ENCODE assay signal across 22 cellular contexts in genomic region chr3:30719536-30719935, GRCh38.
DNase-seq lines count a peak whose midpoint lies in the region; ATAC-seq, FAIRE-seq and TF ChIP-seq lines count a peak whose summit lies in the region.
"Had no signal": no experiment of that assay in that cellular context is flagged by ENCODE, and none has a peak within 500 bp of the region (broad histone marks: within the 10 kb centered on the region; RNA-seq: fewer than 3 reads in every experiment).

No MANE protein-coding gene starts in this region.

- H3K14ac ChIP-seq in IMR-90 (replicated peaks; ENCODE audit: low read depth, low read length) (no peak overlapping the region), mesenchymal stem cell (ENCODE audit: low read length in 2 of 2) (no peak overlapping the region)

- H3K4ac ChIP-seq in IMR-90 (ENCODE audit: low read depth, low read length): peak overlapping the region; percentile 77
- H3K4ac ChIP-seq in mesenchymal stem cell (ENCODE audit: low read depth in 1 of 2, low read length in 2 of 2): no peak overlapping the region

- no peak for DNase-seq in A549 (ENCODE audit: low read depth in 1 of 2, low spot score in 1 of 2)
- DNase-seq in IMR-90: no peak
- DNase-seq in OCI-LY7 (ENCODE audit: low spot score): peak; percentile 86
- DNase-seq in mesenchymal stem cell: no peak
- DNase-seq in GM19240 (ENCODE audit: insufficient read length, low spot score): no peak
- DNase-seq in heart left ventricle: no peak
- DNase-seq in kidney: no peak
- DNase-seq: ACHN; CD4-positive, alpha-beta T cell; CD8-positive, alpha-beta memory T cell; DMS 273 treated with DMSO at 0.1 percent for 48 hours; DMS79; EL; GDM1; HFFc6 had no signal

- TF ChIP-seq EP300 in A549 (IDR thresholded peaks at IDR 0.05): no peak

- H3K4me1 ChIP-seq in A549: peaks cover 20% of the 10 kb centered on the region
- H3K4me1 ChIP-seq in IMR-90 (ENCODE audit: control insufficient read depth, insufficient read depth, low read length): peaks cover 5% of the 10 kb centered on the region
- peaks cover 22% of the 10 kb centered on the region for H3K4me1 ChIP-seq in OCI-LY7 (ENCODE audit: insufficient read depth, low read length, poor library complexity, severe bottlenecking)
- no peaks in the 10 kb centered on the region for H3K4me1 ChIP-seq in mesenchymal stem cell (ENCODE audit: control insufficient read depth, insufficient read depth, low read depth, low read length)
- no peaks in the 10 kb centered on the region for H3K4me1 ChIP-seq in heart left ventricle
- no peaks in the 10 kb centered on the region for H3K4me1 ChIP-seq in kidney (ENCODE audit: control insufficient read depth in 1 of 2, insufficient read depth in 1 of 2, low read depth in 1 of 2, low read length in 2 of 2)
- H3K4me1 ChIP-seq: HAP-1 had no signal

- H4K91ac ChIP-seq in IMR-90 (ENCODE audit: insufficient read depth, low read depth, low read length): peak overlapping the region; percentile 38
- H4K91ac ChIP-seq in mesenchymal stem cell (ENCODE audit: low read length): no peak overlapping the region

- ATAC-seq in A549 (no peak), IMR-90 (ENCODE audit: low read depth) (no peak), heart left ventricle (no peak)
- ATAC-seq: GM12878, GM23338 had no signal

- H2BK15ac ChIP-seq in IMR-90 (ENCODE audit: low read depth, low read length) (peak overlapping the region; percentile 84; the same call in 2 of the 3 replicates), mesenchymal stem cell (ENCODE audit: low read depth, poor library complexity, severe bottlenecking) (no peak overlapping the region)

- TF ChIP-seq RAD21 in A549 (conservative IDR thresholded peaks at IDR 0.05 in 1 of 2, IDR thresholded peaks at IDR 0.05 in 1 of 2) (no peak), IMR-90 (IDR thresholded peaks at IDR 0.05; ENCODE audit: low read length) (no peak)

- peak overlapping the region; percentile 86; the same call in 1 of the 2 replicates for H4K5ac ChIP-seq in IMR-90 (ENCODE audit: low read depth, low read length)

- no peaks in the 10 kb centered on the region for H3K36me3 ChIP-seq in IMR-90 (ENCODE audit: control insufficient read depth, insufficient read depth, low read length)
- no peaks in the 10 kb centered on the region for H3K36me3 ChIP-seq in OCI-LY7 (ENCODE audit: insufficient read depth, low read length)
- H3K36me3 ChIP-seq in mesenchymal stem cell (ENCODE audit: control insufficient read depth in 1 of 2, insufficient read depth in 2 of 2, low read depth in 1 of 2, low read length in 2 of 2): no peaks in the 10 kb centered on the region
- no peaks in the 10 kb centered on the region for H3K36me3 ChIP-seq in heart left ventricle
- no peaks in the 10 kb centered on the region for H3K36me3 ChIP-seq in kidney (ENCODE audit: control insufficient read depth in 1 of 2, insufficient read depth in 2 of 2, low read length in 2 of 2)
- H3K36me3 ChIP-seq: HAP-1 had no signal

- H3K27me3 ChIP-seq in IMR-90 (ENCODE audit: control insufficient read depth, insufficient read depth, low read length): no peaks in the 10 kb centered on the region
- no peaks in the 10 kb centered on the region for H3K27me3 ChIP-seq in mesenchymal stem cell (ENCODE audit: control insufficient read depth in 1 of 2, insufficient read depth in 1 of 2, low read length in 2 of 2)
- no peaks in the 10 kb centered on the region for H3K27me3 ChIP-seq in heart left ventricle

- no peak overlapping the region for H2BK12ac ChIP-seq in mesenchymal stem cell (ENCODE audit: low read length in 2 of 2)

- no peaks in the 10 kb centered on the region for H3K9me2 ChIP-seq in OCI-LY7 (ENCODE audit: insufficient read depth, low read length)

- dilution Hi-C loops in IMR-90 (cut with HindIII; ENCODE audit: low sequenced_read_pairs, unreplicated experiment): no loop called here

- WGBS in A549 (ENCODE audit: missing lambda C conversion rate): 92% methylated on average over 3 of the region's 3 CpGs
- WGBS in IMR-90 (ENCODE audit: extremely low coverage in 2 of 2, insufficient read length in 1 of 2), 2 experiments: no CpG with 5 or more reads among the region's 3 CpGs
- 88% methylated on average over 2 of the region's 3 CpGs for WGBS in mesenchymal stem cell
- WGBS in heart left ventricle, 4 donors: 95 to 99% (median 97%) methylated on average over 3 of the region's 3 CpGs

- H3K4me2 ChIP-seq in A549 (no peak overlapping the region), IMR-90 (ENCODE audit: low read depth, low read length) (no peak overlapping the region), OCI-LY7 (ENCODE audit: low read length) (peak overlapping the region; percentile 61), mesenchymal stem cell (ENCODE audit: low read length, poor library complexity, severe bottlenecking) (no peak overlapping the region)
- H3K4me2 ChIP-seq: GM23338 had no signal

- no peak overlapping the region for H2AK9ac ChIP-seq in IMR-90 (replicated peaks; ENCODE audit: low read depth, low read length, poor library complexity)

- POLR2A ChIA-PET in A549 (lab: Yijun Ruan, JAX) (no interaction called here), IMR-90 (lab: Charles Lee; ENCODE audit: unreplicated experiment) (no interaction called here), OCI-LY7 (lab: Charles Lee) (interaction anchor here (0.5 to 1.3 kb wide), 2 partner anchors 14 to 23 kb away, joined by 4 read pairs; no protein-coding TSS in a partner anchor)

- CTCF ChIA-PET in A549 (lab: Yijun Ruan, JAX): no interaction called here
- CTCF ChIA-PET in IMR-90 (lab: Yijun Ruan, JAX): no interaction called here
- CTCF ChIA-PET in OCI-LY7 (lab: Charles Lee; ENCODE audit: unreplicated experiment): no interaction called here

- peak overlapping the region; percentile 95 for H3K18ac ChIP-seq in IMR-90 (ENCODE audit: low read depth, low read length)
- no peak overlapping the region for H3K18ac ChIP-seq in mesenchymal stem cell (ENCODE audit: low read depth in 1 of 2, low read length in 2 of 2)

- H3K27ac ChIP-seq in A549 (peak overlapping the region; percentile 76 to 85; a peak in 4 of 6 replicates), IMR-90 (ENCODE audit: insufficient read depth, low read length) (peak overlapping the region; percentile 41; the same call in 1 of the 2 replicates), OCI-LY7 (ENCODE audit: low read depth, low read length, poor library complexity, severe bottlenecking) (peak overlapping the region; percentile 76), mesenchymal stem cell (ENCODE audit: low read length, poor library complexity, severe bottlenecking) (peak overlapping the region; percentile 42), heart left ventricle (no peak overlapping the region), kidney (ENCODE audit: low read depth in 2 of 2, low read length in 2 of 2) (no peak overlapping the region)

- intact Hi-C loops in IMR-90 (cut with micrococcal nuclease): no loop called here
- intact Hi-C loops in OCI-LY7 (cut with micrococcal nuclease; ENCODE audit: unreplicated experiment): no loop called here
- intact Hi-C loops in heart left ventricle (cut with DNase I): no loop called here
- intact Hi-C loops in kidney (cut with DNase I): no loop called here

- H3K79me1 ChIP-seq in IMR-90 (ENCODE audit: low read depth in 1 of 2, low read length in 2 of 2) (no peaks in the 10 kb centered on the region), mesenchymal stem cell (replicated peaks; ENCODE audit: low read length, poor library complexity, severe bottlenecking) (no peaks in the 10 kb centered on the region)

- H2AK5ac ChIP-seq in IMR-90 (ENCODE audit: low read depth, low read length) (peak overlapping the region; percentile 49; the same call in 1 of the 2 replicates), mesenchymal stem cell (ENCODE audit: low read length, severe bottlenecking) (no peak overlapping the region)

- BruUV-seq in IMR-90 (replicated peaks; lab: Mats Ljungman, UMichigan): no TSS peak
- BruUV-seq in OCI-LY7 (replicated peaks; lab: Mats Ljungman, UMichigan): no TSS peak

- peaks cover 3% of the 10 kb centered on the region for H3K9me1 ChIP-seq in IMR-90 (ENCODE audit: insufficient read depth, low read length)

- H2AFZ ChIP-seq in IMR-90 (replicated peaks; ENCODE audit: low read length, poor library complexity) (no peak overlapping the region), OCI-LY7 (ENCODE audit: low read length) (peak overlapping the region; percentile 78; the same call in 1 of the 2 replicates), mesenchymal stem cell (ENCODE audit: low read depth, low read length) (no peak overlapping the region)
- H2AFZ ChIP-seq: GM23338 had no signal

- H3K23ac ChIP-seq in IMR-90 (ENCODE audit: low read depth, low read length): no peak overlapping the region; the same call in 1 of the 2 replicates
- H3K23ac ChIP-seq in mesenchymal stem cell (ENCODE audit: low read length in 2 of 2): no peak overlapping the region

- H3K4me3 ChIP-seq in A549 (no peak overlapping the region), IMR-90 (ENCODE audit: insufficient read depth, low read depth, low read length) (no peak overlapping the region), OCI-LY7 (ENCODE audit: low read depth, low read length, poor library complexity, severe bottlenecking) (peak overlapping the region; percentile 22), mesenchymal stem cell (ENCODE audit: insufficient read depth in 1 of 2, low read depth in 1 of 2, low read length in 2 of 2) (no peak overlapping the region), heart left ventricle (no peak overlapping the region), kidney (ENCODE audit: low read length in 2 of 2) (no peak overlapping the region)
- H3K4me3 ChIP-seq: GM12878, GM23338, HAP-1 had no signal

- TF ChIP-seq CTCF in A549 (IDR thresholded peaks at IDR 0.05) (no peak), IMR-90 (conservative IDR thresholded peaks at IDR 0.05; ENCODE audit: low read depth, low read length) (no peak), OCI-LY7 (conservative IDR thresholded peaks at IDR 0.05; ENCODE audit: low read length) (no peak), heart left ventricle (IDR thresholded peaks at IDR 0.05) (no peak), kidney (IDR thresholded peaks at IDR 0.05; ENCODE audit: borderline replicate concordance, extremely low read depth, insufficient read depth) (no peak)

- TF ChIP-seq POLR2A in A549 (IDR thresholded peaks at IDR 0.05; ENCODE audit: low read length) (no peak), IMR-90 (IDR thresholded peaks at IDR 0.05; ENCODE audit: low read depth, low read length) (no peak), heart left ventricle (IDR thresholded peaks at IDR 0.05) (no peak)

- peak overlapping the region; percentile 80; the same call in 1 of the 2 replicates for H2BK20ac ChIP-seq in IMR-90 (ENCODE audit: low read depth, low read length)

- H4K20me1 ChIP-seq in IMR-90 (ENCODE audit: insufficient read depth, low read length) (no peaks in the 10 kb centered on the region), OCI-LY7 (ENCODE audit: insufficient read depth, low read length) (no peaks in the 10 kb centered on the region)

- peak overlapping the region; percentile 37 to 44; a peak in 2 of 4 replicates for H4K8ac ChIP-seq in IMR-90 (ENCODE audit: low read depth in 2 of 2, low read length in 2 of 2)
- H4K8ac ChIP-seq in mesenchymal stem cell (ENCODE audit: low read length): no peak overlapping the region

- no peaks in the 10 kb centered on the region for H3K79me2 ChIP-seq in OCI-LY7 (ENCODE audit: insufficient read depth, low read depth, low read length)

- H2BK120ac ChIP-seq in IMR-90 (ENCODE audit: low read depth, low read length) (peak overlapping the region; percentile 73), mesenchymal stem cell (ENCODE audit: low read depth, low read length) (no peak overlapping the region)

- no peak overlapping the region for H3K9ac ChIP-seq in IMR-90 (ENCODE audit: low read depth, low read length)
- no peak overlapping the region for H3K9ac ChIP-seq in mesenchymal stem cell (ENCODE audit: low read length)
- no peak overlapping the region for H3K9ac ChIP-seq in kidney (ENCODE audit: low read length in 2 of 2)

- no peak overlapping the region for H3K56ac ChIP-seq in IMR-90 (ENCODE audit: extremely low read depth, insufficient read depth, low read length)

- in situ Hi-C loops in IMR-90 (cut with MboI; ENCODE audit: low sequenced_read_pairs): no loop called here

- FAIRE-seq in A549 (lab: Jason Lieb, UNC) (no peak), kidney (lab: Jason Lieb, UNC) (no peak)
- FAIRE-seq: A204.1, D721Med, GM12878, GM19239, H54 had no signal

- H3K9me3 ChIP-seq in A549 (peaks cover 16% of the 10 kb centered on the region; the same call in 2 of the 3 replicates), IMR-90 (ENCODE audit: control insufficient read depth, insufficient read depth, low read length) (no peaks in the 10 kb centered on the region), OCI-LY7 (ENCODE audit: low read length) (no peaks in the 10 kb centered on the region; the same call in 1 of the 2 replicates), mesenchymal stem cell (ENCODE audit: control insufficient read depth, low read length) (no peaks in the 10 kb centered on the region), heart left ventricle (peaks cover 0 to 2% (median 0%) of the 10 kb centered on the region in 12 donors), kidney (ENCODE audit: control insufficient read depth in 1 of 2, low read length in 2 of 2) (no peaks in the 10 kb centered on the region)
- H3K9me3 ChIP-seq: HAP-1 had no signal

- H2BK5ac ChIP-seq in IMR-90 (ENCODE audit: low read depth, low read length, poor library complexity, severe bottlenecking): no peak overlapping the region
- H2BK5ac ChIP-seq in mesenchymal stem cell (ENCODE audit: low read depth, low read length, poor library complexity, severe bottlenecking): no peak overlapping the region

Comparison
In these comparisons a context has a peak if more than half of its experiments do, and no peak if none do; other contexts are left out.
1. H3K27ac ChIP-seq: peak in A549 (2 of 2), IMR-90 (single experiment), OCI-LY7 (single experiment) and mesenchymal stem cell (single experiment); none in heart left ventricle (0 of 12) and kidney (0 of 2).